ENCODE assay signal across 21 cellular contexts in genomic region chr11:22923561-22923960, GRCh38.
"Had no signal": no experiment of that assay in that cellular context is flagged by ENCODE, and none has a peak within 500 bp of the region (broad histone marks: within the 10 kb centered on the region; RNA-seq: fewer than 3 reads in every experiment).

No MANE protein-coding gene starts in this region.

- H3K4me2 ChIP-seq: SK-N-SH had no signal

- DNase-seq: activated CD4-positive, alpha-beta T cell treated with anti-CD3 and anti-CD28 coated beads for 36 hours; activated CD4-positive, alpha-beta T cell treated with anti-CD3 and anti-CD28 coated beads, Interleukin-2, amount 50 U/mL, for 1 hour; activated CD8-positive, alpha-beta memory T cell treated with anti-CD3 and anti-CD28 coated beads, Interleukin-2, amount 50 U/mL, for 48 hours; activated CD8-positive, alpha-beta T cell treated with anti-CD3 and anti-CD28 coated beads, Interleukin-2, amount 10 ng/mL, durations not matched to agents 7 days and 5 days; activated naive CD4-positive, alpha-beta T cell treated with anti-CD3 and anti-CD28 coated beads, Interleukin-2, amount 50 U/mL, for 16 hours; activated T-cell treated with anti-CD3 and anti-CD28 coated beads, Interleukin-2, amount 50 U/mL, for 1 hour; aorta; central memory CD4-positive, alpha-beta T cell; NCI-H1105 treated with DMSO at 0.1 percent for 48 hours; NCI-H1436 treated with DMSO at 0.1 percent for 48 hours; NCI-H69; NK-92 treated with Interleukin-12 subunit alpha and Interleukin-12 subunit beta, amount 100 ng/mL, for 24 hours; OCI-M1; Peyer's patch; Right ventricle myocardium superior; SJCRH30; SK-N-SH; T-helper 1 cell; WERI-Rb-1 had no signal

- H3K4me3 ChIP-seq: breast epithelium, Peyer's patch, SJCRH30 had no signal

- H3K9me3 ChIP-seq: breast epithelium, Peyer's patch, SJCRH30, SK-N-SH had no signal

- H3K36me3 ChIP-seq: breast epithelium, Peyer's patch, SJCRH30, WERI-Rb-1 had no signal

- H3K27ac ChIP-seq: breast epithelium, Peyer's patch, RWPE1, SJCRH30, WERI-Rb-1 had no signal

- ATAC-seq: activated CD4-positive, alpha-beta T cell treated with anti-CD3 and anti-CD28 coated beads for 36 hours; activated CD8-positive, alpha-beta T cell treated with anti-CD3 and anti-CD28 coated beads, Interleukin-2, amount 10 ng/mL, durations not matched to agents 7 days and 5 days had no signal

- H3K27me3 ChIP-seq: breast epithelium, Peyer's patch, SJCRH30 had no signal

- H3K9me2 ChIP-seq: SK-N-SH had no signal

- H3K9ac ChIP-seq: SK-N-SH had no signal

- H3K4me1 ChIP-seq: breast epithelium, Peyer's patch, SJCRH30 had no signal
